In the genomic region with DNA sequence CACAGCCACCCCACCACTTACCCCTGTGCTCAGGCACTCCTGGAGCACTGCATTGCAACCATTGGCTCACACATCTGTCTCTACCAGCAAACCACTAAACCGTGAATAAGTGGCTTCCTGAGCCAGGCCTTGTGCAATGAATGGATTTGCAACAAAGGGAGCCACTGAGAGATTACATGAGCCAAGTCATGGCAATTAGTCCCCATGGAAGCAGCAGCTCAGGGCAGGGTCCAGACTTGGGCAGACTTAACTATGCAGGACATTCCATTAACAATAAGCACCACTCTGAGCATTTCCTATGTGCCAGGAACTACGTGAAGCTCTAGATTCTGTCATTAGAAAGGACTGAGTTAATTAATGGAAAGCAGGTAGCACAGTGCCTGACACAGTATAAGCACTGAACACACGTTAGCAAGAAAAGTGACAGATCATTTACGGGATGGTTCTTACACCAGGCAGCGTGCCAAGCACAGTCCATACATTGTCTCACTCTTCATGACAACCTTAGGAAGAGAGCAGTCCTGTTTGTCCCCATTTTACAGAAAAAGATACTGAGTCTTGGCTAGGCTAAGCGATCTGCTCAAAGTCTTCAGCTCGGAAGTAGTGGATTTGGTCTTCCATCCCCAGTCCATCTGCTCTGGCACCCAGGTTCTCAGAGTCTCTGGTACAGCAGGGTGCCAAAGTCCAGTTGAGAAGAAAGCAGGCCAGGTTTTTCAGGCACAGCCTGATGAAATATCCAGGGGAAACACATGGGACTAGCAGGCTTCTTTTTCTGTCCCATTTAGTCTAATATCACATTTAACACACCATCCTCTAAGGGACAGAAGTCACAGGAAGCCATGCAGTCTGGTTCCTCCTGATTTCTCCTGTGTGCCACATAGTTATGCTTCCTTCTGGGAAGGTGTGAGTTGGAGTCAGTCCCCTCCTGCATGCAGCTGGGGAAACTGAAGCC, we compare ENCODE assay signal across 8 cellular contexts. TPM values are rescaled to one million over a fixed set of nuclear protein-coding genes. Genes with fewer than 3 reads are reported as not detected.
DNase-seq lines count a peak whose midpoint lies in the region; ATAC-seq, FAIRE-seq and TF ChIP-seq lines count a peak whose summit lies in the region.

No MANE protein-coding gene starts in this region.

- CTCF ChIA-PET in A549 (lab: Yijun Ruan, JAX): interaction anchor here (0.8 to 1.9 kb wide), 6 partner anchors 16 to 248 kb away, joined by 3 to 5 read pairs (median 4); no protein-coding TSS in a partner anchor

- ATAC-seq in A549 (no peak), gastrocnemius medialis (peak; percentile 61 to 68), HG03571 (IDR thresholded peaks at IDR 0.05; ENCODE audit: unreplicated experiment) (no peak), HG03159 (IDR thresholded peaks at IDR 0.05; ENCODE audit: unreplicated experiment) (no peak)

- POLR2A ChIA-PET in A549 (lab: Yijun Ruan, JAX): interaction anchor here (0.9 kb wide), 1 partner anchor 295 kb away, joined by 3 read pairs; a partner anchor contains a TSS

- TF ChIP-seq EP300 in A549 (IDR thresholded peaks at IDR 0.05): no peak

- H3K79me2 ChIP-seq in OCI-LY1 (ENCODE audit: insufficient read depth, low read length): no peaks in the 10 kb centered on the region

- intact Hi-C loops in gastrocnemius medialis (cut with DNase I; ENCODE audit: low total_unique reads): no loop called here

- no peaks in the 10 kb centered on the region for H4K20me1 ChIP-seq in OCI-LY1 (ENCODE audit: insufficient read depth, low read length)

- TF ChIP-seq CTCF in A549 (IDR thresholded peaks at IDR 0.05): no peak
- no peak for TF ChIP-seq CTCF in OCI-LY1 (IDR thresholded peaks at IDR 0.05; ENCODE audit: low read length)
- TF ChIP-seq CTCF in epithelial cell of proximal tubule (conservative IDR thresholded peaks at IDR 0.05; ENCODE audit: low read depth, low read length): no peak
- TF ChIP-seq CTCF in gastrocnemius medialis (IDR thresholded peaks at IDR 0.05 in 4 of 5, conservative IDR thresholded peaks at IDR 0.05 in 1 of 5): no peak

- peak overlapping the region; percentile 62 for H3K9ac ChIP-seq in OCI-LY1 (ENCODE audit: low read length)

- H3F3A ChIP-seq in OCI-LY1 (ENCODE audit: insufficient read depth, low read length): no peaks in the 10 kb centered on the region

- H3K4me2 ChIP-seq in A549 (no peak overlapping the region), OCI-LY1 (ENCODE audit: low read length) (peak overlapping the region; percentile 57)

- no peak overlapping the region for H2AFZ ChIP-seq in OCI-LY1 (ENCODE audit: low read length)

- H3K36me3 ChIP-seq in OCI-LY1 (ENCODE audit: insufficient read depth, low read length): no peaks in the 10 kb centered on the region
- H3K36me3 ChIP-seq in gastrocnemius medialis: no peaks in the 10 kb centered on the region

- FAIRE-seq in A549 (lab: Jason Lieb, UNC): no peak

- no peak for TF ChIP-seq RAD21 in A549 (conservative IDR thresholded peaks at IDR 0.05 in 1 of 2, IDR thresholded peaks at IDR 0.05 in 1 of 2)

- H3K9me2 ChIP-seq in OCI-LY1 (ENCODE audit: low read depth, low read length): no peaks in the 10 kb centered on the region

- WGBS in A549 (ENCODE audit: missing lambda C conversion rate): 88% methylated on average over 7 of the region's 7 CpGs

- DNase-seq in A549 (ENCODE audit: low read depth in 1 of 2, low spot score in 1 of 2) (no peak), H4 (ENCODE audit: low spot score) (peak; percentile 82), epithelial cell of proximal tubule (ENCODE audit: low read depth) (peak; percentile 96), gastrocnemius medialis (peak in 1 of 2 donors; percentile 35), HPDE6-E6E7 (ENCODE audit: extremely low spot score) (no peak)

- H3K9me3 ChIP-seq in A549: no peaks in the 10 kb centered on the region
- H3K9me3 ChIP-seq in OCI-LY1 (ENCODE audit: low read length): no peaks in the 10 kb centered on the region
- no peaks in the 10 kb centered on the region for H3K9me3 ChIP-seq in gastrocnemius medialis

- peak overlapping the region; percentile 34 to 96; a peak in 5 of 6 replicates for H3K27ac ChIP-seq in A549
- H3K27ac ChIP-seq in OCI-LY1 (ENCODE audit: low read depth, low read length, poor library complexity, severe bottlenecking): peak overlapping the region; percentile 93
- H3K27ac ChIP-seq in gastrocnemius medialis: peak overlapping the region; percentile 23 to 71 (median 38)

- H3K4me1 ChIP-seq in A549: peaks cover 45% of the 10 kb centered on the region
- H3K4me1 ChIP-seq in OCI-LY1 (ENCODE audit: insufficient read depth, low read length, severe bottlenecking): peaks cover 67% of the 10 kb centered on the region
- peaks cover 0 to 4% of the 10 kb centered on the region in 2 donors for H3K4me1 ChIP-seq in gastrocnemius medialis

- in situ Hi-C loops in gastrocnemius medialis (cut with MboI; ENCODE audit: low sequenced_read_pairs in 4 of 4): no loop called here

- H3K4me3 ChIP-seq in A549 (no peak overlapping the region), OCI-LY1 (ENCODE audit: low read depth, low read length, poor library complexity, severe bottlenecking) (no peak overlapping the region), epithelial cell of proximal tubule (ENCODE audit: low read depth, low read length) (no peak overlapping the region), gastrocnemius medialis (no peak overlapping the region)

- H3K27me3 ChIP-seq in OCI-LY1 (ENCODE audit: insufficient read depth, low read length): no peaks in the 10 kb centered on the region
- H3K27me3 ChIP-seq in gastrocnemius medialis: no peaks in the 10 kb centered on the region

- TF ChIP-seq POLR2A in A549 (IDR thresholded peaks at IDR 0.05; ENCODE audit: low read length) (no peak), gastrocnemius medialis (IDR thresholded peaks at IDR 0.05) (no peak)

TF ChIP-seq in A549, 52 proteins besides CTCF, POLR2A, EP300 and RAD21:
- TF ChIP-seq ZC3H11A (IDR thresholded peaks at IDR 0.05): no peak
- TF ChIP-seq HDAC2 (IDR thresholded peaks at IDR 0.05): no peak
- no peak for TF ChIP-seq RFX5 (IDR thresholded peaks at IDR 0.05)
- no peak for TF ChIP-seq MAFK (IDR thresholded peaks at IDR 0.05; ENCODE audit: partially characterized antibody)
- no peak for TF ChIP-seq NPAS2 (CRISPR knock-in tag; IDR thresholded peaks at IDR 0.05; ENCODE audit: borderline replicate concordance)
- no peak for TF ChIP-seq FOXS1 (CRISPR knock-in tag; IDR thresholded peaks at IDR 0.05)
- TF ChIP-seq, protein P1, sequence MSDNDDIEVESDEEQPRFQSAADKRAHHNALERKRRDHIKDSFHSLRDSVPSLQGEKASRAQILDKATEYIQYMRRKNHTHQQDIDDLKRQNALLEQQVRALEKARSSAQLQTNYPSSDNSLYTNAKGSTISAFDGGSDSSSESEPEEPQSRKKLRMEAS (IDR thresholded peaks at IDR 0.05): no peak
- TF ChIP-seq PHF8 (IDR thresholded peaks at IDR 0.05; ENCODE audit: borderline replicate concordance, low read depth): no peak
- no peak for TF ChIP-seq TP53 (CRISPR knock-in tag; IDR thresholded peaks at IDR 0.05)
- no peak for TF ChIP-seq FOSL2 (IDR thresholded peaks at IDR 0.05)
- no peak for TF ChIP-seq FOSL2 (CRISPR knock-in tag; IDR thresholded peaks at IDR 0.05)
- no peak for TF ChIP-seq CBX8 (IDR thresholded peaks at IDR 0.05)
- no peak for TF ChIP-seq HEYL (CRISPR knock-in tag; IDR thresholded peaks at IDR 0.05)
- TF ChIP-seq, protein P2, sequence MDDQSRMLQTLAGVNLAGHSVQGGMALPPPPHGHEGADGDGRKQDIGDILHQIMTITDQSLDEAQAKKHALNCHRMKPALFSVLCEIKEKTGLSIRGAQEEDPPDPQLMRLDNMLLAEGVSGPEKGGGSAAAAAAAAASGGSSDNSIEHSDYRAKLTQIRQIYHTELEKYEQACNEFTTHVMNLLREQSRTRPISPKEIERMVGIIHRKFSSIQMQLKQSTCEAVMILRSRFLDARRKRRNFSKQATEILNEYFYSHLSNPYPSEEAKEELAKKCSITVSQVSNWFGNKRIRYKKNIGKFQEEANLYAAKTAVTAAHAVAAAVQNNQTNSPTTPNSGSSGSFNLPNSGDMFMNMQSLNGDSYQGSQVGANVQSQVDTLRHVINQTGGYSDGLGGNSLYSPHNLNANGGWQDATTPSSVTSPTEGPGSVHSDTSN (IDR thresholded peaks at IDR 0.05): no peak
- TF ChIP-seq HOXA7 (CRISPR knock-in tag; IDR thresholded peaks at IDR 0.05): no peak
- no peak for TF ChIP-seq POLR2AphosphoS2 (conservative IDR thresholded peaks at IDR 0.05; ENCODE audit: low read length)
- no peak for TF ChIP-seq EHF (CRISPR knock-in tag; IDR thresholded peaks at IDR 0.05)
- TF ChIP-seq MAZ (IDR thresholded peaks at IDR 0.05; ENCODE audit: borderline replicate concordance, low read depth, low read length): no peak

RNA-seq across cellular contexts. Expression of a gene that starts 44.1 kb away (rescaled TPM):
- polyA plus RNA-seq in A549 (2011; rRNA removed): 0.08 and 0.13 TPM in 2 replicates
- 0.07 and 0.13 TPM in 2 replicates for polyA plus RNA-seq in A549 (2012; cell fraction: cytosol; rRNA removed)
- 0.19 and 0.22 TPM in 2 replicates for polyA plus RNA-seq in A549 (2012; cell fraction: nucleus; rRNA removed)
- polyA plus RNA-seq in A549 (2017; fragmentation: RNase III; extraction: RNeasy Plus Mini Kit Qiagen cat#74134 plus additional on column Dnase treatment): 0.30 to 0.34 TPM (median 0.32 TPM) in 3 replicates
- polyA minus RNA-seq in A549 (2011; rRNA and poly(A)+ RNA removed): 0.58 TPM in 1 of 2 replicates, not detected in the other
- 0.43 and 1.6 TPM in 2 replicates for total RNA-seq in H4 (2014; rRNA removed; shearing (Covaris generic))
- total RNA-seq in epithelial cell of proximal tubule: 1.1 and 12.9 TPM in 2 replicates
- under 1 TPM in 1 of 4 donors, not detected in 3; 0.47 TPM for total RNA-seq in gastrocnemius medialis

Comparison
In these comparisons a context has a peak if more than half of its experiments do, and no peak if none do; other contexts are left out.
1. ATAC-seq: peak in gastrocnemius medialis (2 of 2); none in A549 (0 of 2), HG03571 (single experiment) and HG03159 (single experiment).
2. DNase-seq: peak in H4 (single experiment) and epithelial cell of proximal tubule (single experiment); none in A549 (0 of 2) and HPDE6-E6E7 (single experiment).
3. H3K27ac ChIP-seq: peak in every context shown above with its lines; median percentile 93 in OCI-LY1; 65 in A549; 38 in gastrocnemius medialis.